1 cellular context compared by ENCODE assay signal in the genomic region with DNA sequence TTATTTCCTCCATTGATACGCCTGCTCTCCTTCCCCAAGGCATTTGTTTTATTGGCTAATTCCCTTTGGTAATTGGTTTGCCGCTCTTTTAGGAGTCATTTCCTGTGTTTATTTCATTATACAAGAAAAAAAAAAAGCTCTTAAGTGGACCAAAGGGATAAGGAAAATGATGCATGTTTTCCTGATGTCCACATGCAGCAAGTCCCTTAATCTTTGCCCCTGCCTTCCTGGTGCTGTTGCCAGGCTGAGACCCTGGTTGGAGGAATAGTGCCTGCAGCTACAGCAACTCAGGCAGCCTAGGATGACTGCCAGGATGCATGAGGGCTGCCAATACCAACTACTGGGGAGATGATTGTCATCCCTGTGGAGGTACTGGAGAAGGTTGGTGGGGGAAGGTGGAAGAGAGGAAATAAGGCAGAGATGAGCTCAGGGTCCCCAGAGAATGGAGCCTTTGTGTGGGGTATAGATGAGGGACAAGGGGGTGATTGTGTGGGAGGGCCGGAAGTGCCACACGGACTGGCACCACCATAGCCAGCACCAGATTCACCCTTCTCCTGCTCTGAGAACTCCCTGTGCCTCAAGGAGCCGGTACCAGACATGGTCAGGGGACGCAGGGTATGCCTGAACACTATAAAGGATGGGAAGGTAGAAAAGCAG.
TF ChIP-seq lines count a peak whose summit lies in the region.

No MANE protein-coding gene starts in this region.

TF ChIP-seq in GM12878, 131 proteins besides CTCF, POLR2A, EP300 and RAD21:
- TF ChIP-seq, protein P1, sequence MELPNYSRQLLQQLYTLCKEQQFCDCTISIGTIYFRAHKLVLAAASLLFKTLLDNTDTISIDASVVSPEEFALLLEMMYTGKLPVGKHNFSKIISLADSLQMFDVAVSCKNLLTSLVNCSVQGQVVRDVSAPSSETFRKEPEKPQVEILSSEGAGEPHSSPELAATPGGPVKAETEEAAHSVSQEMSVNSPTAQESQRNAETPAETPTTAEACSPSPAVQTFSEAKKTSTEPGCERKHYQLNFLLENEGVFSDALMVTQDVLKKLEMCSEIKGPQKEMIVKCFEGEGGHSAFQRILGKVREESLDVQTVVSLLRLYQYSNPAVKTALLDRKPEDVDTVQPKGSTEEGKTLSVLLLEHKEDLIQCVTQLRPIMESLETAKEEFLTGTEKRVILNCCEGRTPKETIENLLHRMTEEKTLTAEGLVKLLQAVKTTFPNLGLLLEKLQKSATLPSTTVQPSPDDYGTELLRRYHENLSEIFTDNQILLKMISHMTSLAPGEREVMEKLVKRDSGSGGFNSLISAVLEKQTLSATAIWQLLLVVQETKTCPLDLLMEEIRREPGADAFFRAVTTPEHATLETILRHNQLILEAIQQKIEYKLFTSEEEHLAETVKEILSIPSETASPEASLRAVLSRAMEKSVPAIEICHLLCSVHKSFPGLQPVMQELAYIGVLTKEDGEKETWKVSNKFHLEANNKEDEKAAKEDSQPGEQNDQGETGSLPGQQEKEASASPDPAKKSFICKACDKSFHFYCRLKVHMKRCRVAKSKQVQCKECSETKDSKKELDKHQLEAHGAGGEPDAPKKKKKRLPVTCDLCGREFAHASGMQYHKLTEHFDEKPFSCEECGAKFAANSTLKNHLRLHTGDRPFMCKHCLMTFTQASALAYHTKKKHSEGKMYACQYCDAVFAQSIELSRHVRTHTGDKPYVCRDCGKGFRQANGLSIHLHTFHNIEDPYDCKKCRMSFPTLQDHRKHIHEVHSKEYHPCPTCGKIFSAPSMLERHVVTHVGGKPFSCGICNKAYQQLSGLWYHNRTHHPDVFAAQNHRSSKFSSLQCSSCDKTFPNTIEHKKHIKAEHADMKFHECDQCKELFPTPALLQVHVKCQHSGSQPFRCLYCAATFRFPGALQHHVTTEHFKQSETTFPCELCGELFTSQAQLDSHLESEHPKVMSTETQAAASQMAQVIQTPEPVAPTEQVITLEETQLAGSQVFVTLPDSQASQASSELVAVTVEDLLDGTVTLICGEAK (IDR thresholded peaks at IDR 0.05; ENCODE audit: borderline replicate concordance): no peak
- TF ChIP-seq CREB1 (IDR thresholded peaks at IDR 0.05; ENCODE audit: low read depth): no peak
- TF ChIP-seq, protein P2, sequence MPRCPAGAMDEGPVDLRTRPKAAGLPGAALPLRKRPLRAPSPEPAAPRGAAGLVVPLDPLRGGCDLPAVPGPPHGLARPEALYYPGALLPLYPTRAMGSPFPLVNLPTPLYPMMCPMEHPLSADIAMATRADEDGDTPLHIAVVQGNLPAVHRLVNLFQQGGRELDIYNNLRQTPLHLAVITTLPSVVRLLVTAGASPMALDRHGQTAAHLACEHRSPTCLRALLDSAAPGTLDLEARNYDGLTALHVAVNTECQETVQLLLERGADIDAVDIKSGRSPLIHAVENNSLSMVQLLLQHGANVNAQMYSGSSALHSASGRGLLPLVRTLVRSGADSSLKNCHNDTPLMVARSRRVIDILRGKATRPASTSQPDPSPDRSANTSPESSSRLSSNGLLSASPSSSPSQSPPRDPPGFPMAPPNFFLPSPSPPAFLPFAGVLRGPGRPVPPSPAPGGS (IDR thresholded peaks at IDR 0.05; ENCODE audit: borderline replicate concordance, insufficient read depth, low read depth, low read length, poor library complexity, severe bottlenecking): no peak
- no peak for TF ChIP-seq CEBPB (IDR thresholded peaks at IDR 0.05; ENCODE audit: borderline replicate concordance in 1 of 2, low read depth in 2 of 2, low read length in 2 of 2)
- TF ChIP-seq ESRRA (IDR thresholded peaks at IDR 0.05; ENCODE audit: low read length): no peak
- TF ChIP-seq, protein P3, sequence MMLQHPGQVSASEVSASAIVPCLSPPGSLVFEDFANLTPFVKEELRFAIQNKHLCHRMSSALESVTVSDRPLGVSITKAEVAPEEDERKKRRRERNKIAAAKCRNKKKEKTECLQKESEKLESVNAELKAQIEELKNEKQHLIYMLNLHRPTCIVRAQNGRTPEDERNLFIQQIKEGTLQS (IDR thresholded peaks at IDR 0.05; ENCODE audit: borderline replicate concordance, extremely low read depth, low read depth, low read length): no peak
- TF ChIP-seq RFX5 (IDR thresholded peaks at IDR 0.05; ENCODE audit: low read depth, low read length): no peak
- no peak for TF ChIP-seq NFYA (IDR thresholded peaks at IDR 0.05; ENCODE audit: borderline replicate concordance, low read depth, low read length)
- TF ChIP-seq SUPT20H (IDR thresholded peaks at IDR 0.05; ENCODE audit: borderline replicate concordance, control insufficient read depth, low read depth, low read length): no peak
- TF ChIP-seq CHD2 (IDR thresholded peaks at IDR 0.05; ENCODE audit: borderline replicate concordance, low read depth, low read length): no peak
- TF ChIP-seq NR2C2 (IDR thresholded peaks at IDR 0.05; ENCODE audit: borderline replicate concordance, control insufficient read depth, insufficient read length, low read depth): no peak
- no peak for TF ChIP-seq SMAD1 (IDR thresholded peaks at IDR 0.05; ENCODE audit: low read depth, partially characterized antibody)
- TF ChIP-seq, protein P4, sequence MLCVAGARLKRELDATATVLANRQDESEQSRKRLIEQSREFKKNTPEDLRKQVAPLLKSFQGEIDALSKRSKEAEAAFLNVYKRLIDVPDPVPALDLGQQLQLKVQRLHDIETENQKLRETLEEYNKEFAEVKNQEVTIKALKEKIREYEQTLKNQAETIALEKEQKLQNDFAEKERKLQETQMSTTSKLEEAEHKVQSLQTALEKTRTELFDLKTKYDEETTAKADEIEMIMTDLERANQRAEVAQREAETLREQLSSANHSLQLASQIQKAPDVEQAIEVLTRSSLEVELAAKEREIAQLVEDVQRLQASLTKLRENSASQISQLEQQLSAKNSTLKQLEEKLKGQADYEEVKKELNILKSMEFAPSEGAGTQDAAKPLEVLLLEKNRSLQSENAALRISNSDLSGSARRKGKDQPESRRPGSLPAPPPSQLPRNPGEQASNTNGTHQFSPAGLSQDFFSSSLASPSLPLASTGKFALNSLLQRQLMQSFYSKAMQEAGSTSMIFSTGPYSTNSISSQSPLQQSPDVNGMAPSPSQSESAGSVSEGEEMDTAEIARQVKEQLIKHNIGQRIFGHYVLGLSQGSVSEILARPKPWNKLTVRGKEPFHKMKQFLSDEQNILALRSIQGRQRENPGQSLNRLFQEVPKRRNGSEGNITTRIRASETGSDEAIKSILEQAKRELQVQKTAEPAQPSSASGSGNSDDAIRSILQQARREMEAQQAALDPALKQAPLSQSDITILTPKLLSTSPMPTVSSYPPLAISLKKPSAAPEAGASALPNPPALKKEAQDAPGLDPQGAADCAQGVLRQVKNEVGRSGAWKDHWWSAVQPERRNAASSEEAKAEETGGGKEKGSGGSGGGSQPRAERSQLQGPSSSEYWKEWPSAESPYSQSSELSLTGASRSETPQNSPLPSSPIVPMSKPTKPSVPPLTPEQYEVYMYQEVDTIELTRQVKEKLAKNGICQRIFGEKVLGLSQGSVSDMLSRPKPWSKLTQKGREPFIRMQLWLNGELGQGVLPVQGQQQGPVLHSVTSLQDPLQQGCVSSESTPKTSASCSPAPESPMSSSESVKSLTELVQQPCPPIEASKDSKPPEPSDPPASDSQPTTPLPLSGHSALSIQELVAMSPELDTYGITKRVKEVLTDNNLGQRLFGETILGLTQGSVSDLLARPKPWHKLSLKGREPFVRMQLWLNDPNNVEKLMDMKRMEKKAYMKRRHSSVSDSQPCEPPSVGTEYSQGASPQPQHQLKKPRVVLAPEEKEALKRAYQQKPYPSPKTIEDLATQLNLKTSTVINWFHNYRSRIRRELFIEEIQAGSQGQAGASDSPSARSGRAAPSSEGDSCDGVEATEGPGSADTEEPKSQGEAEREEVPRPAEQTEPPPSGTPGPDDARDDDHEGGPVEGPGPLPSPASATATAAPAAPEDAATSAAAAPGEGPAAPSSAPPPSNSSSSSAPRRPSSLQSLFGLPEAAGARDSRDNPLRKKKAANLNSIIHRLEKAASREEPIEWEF (IDR thresholded peaks at IDR 0.05; ENCODE audit: insufficient replicate concordance, low read depth, low read length): no peak
- TF ChIP-seq MEF2B (IDR thresholded peaks at IDR 0.05; ENCODE audit: partially characterized antibody, poor library complexity, severe bottlenecking): no peak
- no peak for TF ChIP-seq NBN (IDR thresholded peaks at IDR 0.05)
- TF ChIP-seq, protein P5, sequence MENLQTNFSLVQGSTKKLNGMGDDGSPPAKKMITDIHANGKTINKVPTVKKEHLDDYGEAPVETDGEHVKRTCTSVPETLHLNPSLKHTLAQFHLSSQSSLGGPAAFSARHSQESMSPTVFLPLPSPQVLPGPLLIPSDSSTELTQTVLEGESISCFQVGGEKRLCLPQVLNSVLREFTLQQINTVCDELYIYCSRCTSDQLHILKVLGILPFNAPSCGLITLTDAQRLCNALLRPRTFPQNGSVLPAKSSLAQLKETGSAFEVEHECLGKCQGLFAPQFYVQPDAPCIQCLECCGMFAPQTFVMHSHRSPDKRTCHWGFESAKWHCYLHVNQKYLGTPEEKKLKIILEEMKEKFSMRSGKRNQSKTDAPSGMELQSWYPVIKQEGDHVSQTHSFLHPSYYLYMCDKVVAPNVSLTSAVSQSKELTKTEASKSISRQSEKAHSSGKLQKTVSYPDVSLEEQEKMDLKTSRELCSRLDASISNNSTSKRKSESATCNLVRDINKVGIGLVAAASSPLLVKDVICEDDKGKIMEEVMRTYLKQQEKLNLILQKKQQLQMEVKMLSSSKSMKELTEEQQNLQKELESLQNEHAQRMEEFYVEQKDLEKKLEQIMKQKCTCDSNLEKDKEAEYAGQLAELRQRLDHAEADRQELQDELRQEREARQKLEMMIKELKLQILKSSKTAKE (IDR thresholded peaks at IDR 0.05; ENCODE audit: low read depth, poor library complexity, severe bottlenecking): no peak
- TF ChIP-seq CBFB (IDR thresholded peaks at IDR 0.05; ENCODE audit: low read depth): no peak
- TF ChIP-seq FOXM1 (IDR thresholded peaks at IDR 0.05; ENCODE audit: low read depth, low read length): no peak
